In the genomic region with DNA sequence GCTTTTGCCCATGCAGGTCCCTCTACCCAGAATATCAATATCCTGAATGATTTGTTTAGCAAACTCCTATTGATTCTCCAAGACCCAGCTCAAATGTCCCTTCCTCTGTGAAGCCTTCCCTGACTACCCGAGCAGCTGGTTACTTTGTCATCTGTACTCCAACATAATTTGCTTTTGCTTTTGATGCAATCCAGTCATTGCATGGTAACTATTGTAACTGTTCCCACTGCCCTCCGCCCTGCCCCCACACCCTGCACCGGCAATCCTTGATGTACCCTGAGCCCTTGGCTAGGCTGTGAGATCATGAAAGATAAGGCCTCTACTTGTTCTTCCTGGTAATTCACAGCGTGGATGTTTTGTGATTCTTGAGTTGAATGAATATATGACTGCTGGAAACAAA, we compare ENCODE assay signal across 24 cellular contexts.
A peak's percentile ranks its signal among the peaks of the same experiment; 100 is the strongest.
DNase-seq lines count a peak whose midpoint lies in the region; ATAC-seq and TF ChIP-seq lines count a peak whose summit lies in the region.
"Had no signal": no experiment of that assay in that cellular context is flagged by ENCODE, and none has a peak within 500 bp of the region (broad histone marks: within the 10 kb centered on the region; RNA-seq: fewer than 3 reads in every experiment).

No MANE protein-coding gene starts in this region.

- no peaks in the 10 kb centered on the region for H4K20me1 ChIP-seq in OCI-LY1 (ENCODE audit: insufficient read depth, low read length)

- H2AFZ ChIP-seq in OCI-LY1 (ENCODE audit: low read length) = no peak overlapping the region

- no peak for TF ChIP-seq CTCF in OCI-LY1 (IDR thresholded peaks at IDR 0.05; ENCODE audit: low read length)

- no peaks in the 10 kb centered on the region for H3K27me3 ChIP-seq in OCI-LY1 (ENCODE audit: insufficient read depth, low read length)

- no peaks in the 10 kb centered on the region for H3K9me3 ChIP-seq in OCI-LY1 (ENCODE audit: low read length)
- H3K9me3 ChIP-seq: esophagus squamous epithelium, gastroesophageal sphincter had no signal

- H3K27ac ChIP-seq in OCI-LY1 (ENCODE audit: low read depth, low read length, poor library complexity, severe bottlenecking) = peak overlapping the region; percentile 99
- H3K27ac ChIP-seq: esophagus squamous epithelium, gastroesophageal sphincter, KMS-11, WERI-Rb-1 had no signal

- H3K4me3 ChIP-seq in OCI-LY1 (ENCODE audit: low read depth, low read length, poor library complexity, severe bottlenecking) = peak overlapping the region; percentile 15
- H3K4me3 ChIP-seq: esophagus squamous epithelium, gastroesophageal sphincter had no signal

- H3K36me3 ChIP-seq in OCI-LY1 (ENCODE audit: insufficient read depth, low read length) = peaks cover 25% of the 10 kb centered on the region; the same call in 1 of the 2 replicates
- H3K36me3 ChIP-seq: esophagus squamous epithelium, gastroesophageal sphincter, WERI-Rb-1 had no signal

- intact Hi-C loops in posterior vena cava (cut with DNase I) = no loop called here

- DNase-seq in COLO668 (lab: John Stamatoyannopoulos, UW; ENCODE audit: unreplicated experiment) = peak; percentile 3
- peak; percentile 13 to 31 for DNase-seq in erythroblast (lab: John Stamatoyannopoulos, UW)
- DNase-seq in posterior vena cava (ENCODE audit: low spot score) = peak; percentile 13
- no peak for DNase-seq in HEK293T (ENCODE audit: extremely low spot score)
- no peak for DNase-seq in activated naive CD4-positive, alpha-beta T cell treated with Interleukin-2 at 50 U/mL for 16 hours
- no peak for DNase-seq in retina
- DNase-seq: activated CD4-positive, alpha-beta T cell treated with anti-CD3 and anti-CD28 coated beads, Interleukin-2, amount 50 U/mL, for 4 hours; activated CD8-positive, alpha-beta memory T cell treated with anti-CD3 and anti-CD28 coated beads, Interleukin-2, amount 50 U/mL, for 48 hours; activated naive CD8-positive, alpha-beta T cell treated with anti-CD3 and anti-CD28 coated beads, Interleukin-2, amount 50 U/mL, for 24 hours; CD4-positive, alpha-beta memory T cell; effector memory CD4-positive, alpha-beta T cell; esophagus squamous epithelium; mesenchymal stem cell; natural killer cell; NCI-H1048; NCI-H1930; SIG-M5; stimulated activated CD8-positive, alpha-beta memory T cell treated with anti-CD3 and anti-CD28 coated beads, Interleukin-4, amount 100 ng/mL, for 48 hours; WERI-Rb-1 had no signal

- no peaks in the 10 kb centered on the region for H3K9me2 ChIP-seq in OCI-LY1 (ENCODE audit: low read depth, low read length)

- H3K79me2 ChIP-seq in OCI-LY1 (ENCODE audit: insufficient read depth, low read length) = no peaks in the 10 kb centered on the region

- ATAC-seq in GM21528 (IDR thresholded peaks at IDR 0.05; ENCODE audit: low FRiP score, unreplicated experiment) = no peak
- ATAC-seq: activated naive CD8-positive, alpha-beta T cell treated with anti-CD3 and anti-CD28 coated beads, Interleukin-2, amount 50 U/mL, for 24 hours; gastroesophageal sphincter; HCT116; natural killer cell had no signal

- CTCF ChIA-PET in HEK293T (lab: Yijun Ruan, JAX) = no interaction called here

- H3K4me2 ChIP-seq in OCI-LY1 (ENCODE audit: low read length) = peak overlapping the region; percentile 50
- H3K4me2 ChIP-seq: KMS-11 had no signal

- TF ChIP-seq POLR2A in erythroblast (IDR thresholded peaks at IDR 0.05; ENCODE audit: low read length) = no peak

- POLR2A ChIA-PET in HEK293T (lab: Yijun Ruan, JAX) = interaction anchor here (1.7 kb wide), 1 partner anchor 17 kb away, joined by 4 read pairs; no protein-coding TSS in a partner anchor

- H3K4me1 ChIP-seq in OCI-LY1 (ENCODE audit: insufficient read depth, low read length, severe bottlenecking) = peaks cover 93% of the 10 kb centered on the region
- H3K4me1 ChIP-seq: esophagus squamous epithelium, gastroesophageal sphincter had no signal

- peaks cover 8% of the 10 kb centered on the region for H3F3A ChIP-seq in OCI-LY1 (ENCODE audit: insufficient read depth, low read length)

- peak overlapping the region; percentile 47; the same call in 1 of the 2 replicates for H3K9ac ChIP-seq in OCI-LY1 (ENCODE audit: low read length)
- H3K9ac ChIP-seq: KMS-11 had no signal

TF ChIP-seq in HEK293T, 16 proteins besides CTCF, POLR2A, EP300 and RAD21:
- TF ChIP-seq TARDBP (IDR thresholded peaks at IDR 0.05) = no peak
- no peak for TF ChIP-seq SUZ12 (IDR thresholded peaks at IDR 0.05)
- TF ChIP-seq LEF1 (IDR thresholded peaks at IDR 0.05; ENCODE audit: borderline replicate concordance) = no peak
- TF ChIP-seq L3MBTL2 (conservative IDR thresholded peaks at IDR 0.05) = no peak
- TF ChIP-seq, protein P1, sequence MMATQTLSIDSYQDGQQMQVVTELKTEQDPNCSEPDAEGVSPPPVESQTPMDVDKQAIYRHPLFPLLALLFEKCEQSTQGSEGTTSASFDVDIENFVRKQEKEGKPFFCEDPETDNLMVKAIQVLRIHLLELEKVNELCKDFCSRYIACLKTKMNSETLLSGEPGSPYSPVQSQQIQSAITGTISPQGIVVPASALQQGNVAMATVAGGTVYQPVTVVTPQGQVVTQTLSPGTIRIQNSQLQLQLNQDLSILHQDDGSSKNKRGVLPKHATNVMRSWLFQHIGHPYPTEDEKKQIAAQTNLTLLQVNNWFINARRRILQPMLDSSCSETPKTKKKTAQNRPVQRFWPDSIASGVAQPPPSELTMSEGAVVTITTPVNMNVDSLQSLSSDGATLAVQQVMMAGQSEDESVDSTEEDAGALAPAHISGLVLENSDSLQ (IDR thresholded peaks at IDR 0.05) = no peak
- TF ChIP-seq FOXA1 (IDR thresholded peaks at IDR 0.05) = no peak
- no peak for TF ChIP-seq FOXM1 (IDR thresholded peaks at IDR 0.05; ENCODE audit: borderline replicate concordance)
TF ChIP-seq in HEK293T: peak in this region for 0.

Comparison
In these comparisons a context has a peak if more than half of its experiments do, and no peak if none do; other contexts are left out.
1. DNase-seq: peak in COLO668 (single experiment), erythroblast (2 of 2) and posterior vena cava (single experiment); none in HEK293T (single experiment), activated naive CD4-positive, alpha-beta T cell treated with Interleukin-2 at 50 U/mL for 16 hours (single experiment) and retina (single experiment).